ENCODE assay signal across 26 cellular contexts in genomic region chr10:123748711-123749110, GRCh38.
"Had no signal": no experiment of that assay in that cellular context is flagged by ENCODE, and none has a peak within 500 bp of the region (broad histone marks: within the 10 kb centered on the region; RNA-seq: fewer than 3 reads in every experiment).

No MANE protein-coding gene starts in this region.

- H3K4me1 ChIP-seq: lower lobe of right lung, parathyroid adenoma, right lobe of liver, suprapubic skin had no signal

- H3K27me3 ChIP-seq: right lobe of liver had no signal

- FAIRE-seq: endometrium, small intestine had no signal

- H2AFZ ChIP-seq: parathyroid adenoma had no signal

- H3K9ac ChIP-seq: parathyroid adenoma had no signal

- H3K27ac ChIP-seq: coronary artery, esophagus squamous epithelium, lower lobe of right lung, parathyroid adenoma, right lobe of liver, suprapubic skin had no signal

- H3K9me3 ChIP-seq: esophagus squamous epithelium, lower lobe of right lung, right lobe of liver, suprapubic skin had no signal

- H3K36me3 ChIP-seq: esophagus squamous epithelium, lower lobe of right lung, right lobe of liver, suprapubic skin had no signal

- DNase-seq: dermis blood vessel endothelial cell; effector memory CD8-positive, alpha-beta T cell; erythroblast; esophagus squamous epithelium; foreskin melanocyte; hypothalamus; immature natural killer cell; islet precursor cell; kidney glomerular epithelial cell; left colon; left ventricle myocardium superior; lower lobe of right lung; natural killer cell; right lobe of liver; small intestine; stimulated activated CD4-positive, alpha-beta T cell treated with anti-CD3 and anti-CD28 coated beads, Interleukin-12 subunit alpha, Interleukin-12 subunit beta, amount 100 ng/mL, for 4 hours; stimulated activated CD4-positive, alpha-beta T cell treated with anti-CD3 and anti-CD28 coated beads, Interleukin-1b, Interleukin-23, amount 100 ng/mL, for 48 hours; stimulated activated CD4-positive, alpha-beta T cell treated with anti-CD3 and anti-CD28 coated beads, Interleukin-4, amount 100 ng/mL, for 1 hour; stimulated activated CD8-positive, alpha-beta memory T cell treated with anti-CD3 and anti-CD28 coated beads, Interleukin-4, amount 100 ng/mL, for 48 hours; stimulated activated naive CD4-positive, alpha-beta T cell; stimulated activated naive CD8-positive, alpha-beta T cell treated with anti-CD3 and anti-CD28 coated beads, Interleukin-15, amount 100 ng/mL, for 72 hours; trophoblast cell had no signal

- ATAC-seq: effector memory CD8-positive, alpha-beta T cell; left colon; left ventricle myocardium superior; lower lobe of right lung; natural killer cell; right lobe of liver; stimulated activated naive CD8-positive, alpha-beta T cell treated with anti-CD3 and anti-CD28 coated beads, Interleukin-15, amount 100 ng/mL, for 72 hours had no signal

- H3K4me3 ChIP-seq: coronary artery, esophagus squamous epithelium, lower lobe of right lung, right lobe of liver, suprapubic skin had no signal
